ENCODE assay signal across 8 cellular contexts in the genomic region with DNA sequence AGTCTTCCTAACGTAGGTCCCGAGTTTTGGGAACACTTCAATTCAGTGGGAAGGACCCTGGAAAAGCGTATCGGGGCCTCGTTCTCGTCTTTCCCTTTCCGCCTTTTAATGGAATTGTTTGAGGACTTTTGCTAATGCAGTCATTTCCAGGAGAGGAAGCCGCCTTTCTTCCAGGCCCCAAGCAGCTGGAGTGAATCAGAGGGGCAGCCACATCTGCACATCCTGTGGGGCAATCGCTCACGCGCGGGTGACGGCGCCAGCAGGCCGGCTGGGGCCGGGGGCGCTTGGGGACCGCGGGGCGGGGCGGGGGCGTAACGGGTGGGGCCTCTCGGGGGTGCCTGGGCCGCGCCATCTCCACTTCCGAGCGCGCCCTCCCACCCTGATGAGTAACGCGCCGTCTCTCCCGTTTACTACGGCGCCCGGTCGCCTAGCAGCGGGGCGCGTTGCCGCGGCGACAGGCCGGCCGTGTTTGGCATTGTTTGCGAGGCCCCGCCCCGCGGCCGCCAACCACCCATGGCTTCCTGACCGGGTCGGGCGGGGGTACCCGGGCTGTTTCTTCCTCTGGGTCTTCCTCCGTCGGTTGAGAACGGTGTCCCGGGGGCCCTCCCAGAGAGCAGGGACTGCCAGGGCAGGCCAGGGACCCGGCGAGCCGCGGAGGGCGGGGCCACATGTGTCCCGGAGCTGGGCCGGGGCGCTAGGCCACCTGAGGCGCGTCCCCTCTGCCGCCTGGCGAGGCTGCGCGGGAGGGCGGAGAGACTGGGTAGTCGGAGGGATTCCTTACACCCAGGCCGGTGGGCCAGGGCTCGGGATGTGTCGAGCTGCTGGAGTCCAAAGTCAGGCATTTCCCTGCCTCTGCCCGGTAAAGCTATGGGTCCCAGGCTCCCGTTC. TPM values are rescaled to one million over a fixed set of nuclear protein-coding genes. Genes with fewer than 3 reads are reported as not detected.
DNase-seq lines count a peak whose midpoint lies in the region; ATAC-seq, FAIRE-seq and TF ChIP-seq lines count a peak whose summit lies in the region.

No MANE protein-coding gene starts in this region.

- peak overlapping the region; percentile 97 for H3K27ac Mint-ChIP-seq in astrocyte (ENCODE audit: unreplicated experiment)

- WGBS in hepatocyte (ENCODE audit: low lambda C conversion rate, missing lambda C conversion rate), result 3% methylated on average over 65 of the region's 79 CpGs

- H3K27ac ChIP-seq in astrocyte (ENCODE audit: low read depth, low read length), result peak overlapping the region; percentile 98
- peak overlapping the region; percentile 99 for H3K27ac ChIP-seq in hepatocyte

- H3K4me3 ChIP-seq in astrocyte (ENCODE audit: insufficient read depth, low read depth, low read length) (peak overlapping the region; percentile 57), hepatocyte (peak overlapping the region; percentile 37), retinal pigment epithelial cell (ENCODE audit: low read length) (peak overlapping the region; percentile 50)

- H3K9me3 Mint-ChIP-seq in astrocyte (ENCODE audit: unreplicated experiment), result no peaks in the 10 kb centered on the region

- TF ChIP-seq CTCF in astrocyte (IDR thresholded peaks at IDR 0.05; ENCODE audit: insufficient read depth, low read depth, low read length), result no peak
- no peak for TF ChIP-seq CTCF in hepatocyte (IDR thresholded peaks at IDR 0.05; ENCODE audit: poor library complexity)
- no peak for TF ChIP-seq CTCF in retinal pigment epithelial cell (conservative IDR thresholded peaks at IDR 0.05; ENCODE audit: low read depth, low read length)

- no peaks in the 10 kb centered on the region for H4K20me1 ChIP-seq in astrocyte (ENCODE audit: insufficient read depth, low read length)
- no peaks in the 10 kb centered on the region for H4K20me1 ChIP-seq in hepatocyte (ENCODE audit: insufficient read depth, poor library complexity, severe bottlenecking)

- DNase-seq in GM12891 (ENCODE audit: insufficient read length, low spot score) (peak; percentile 69), NCI-H1092 treated with DMSO at 0.1 percent for 48 hours (lab: John Stamatoyannopoulos, UW) (peak; percentile 73), T-helper 22 cell (ENCODE audit: low read depth) (peak; percentile 93), astrocyte (ENCODE audit: low read depth) (peak; percentile 72), hepatocyte (ENCODE audit: low spot score) (peak; percentile 97), retinal pigment epithelial cell (ENCODE audit: low read depth) (peak; percentile 60), cerebellar nuclear complex (lab: John Stamatoyannopoulos, UW) (no peak)

- H3K9me2 ChIP-seq in hepatocyte (replicated peaks; ENCODE audit: insufficient read depth), result no peaks in the 10 kb centered on the region

- H3K36me3 ChIP-seq in astrocyte (ENCODE audit: insufficient read depth, low read length), result no peaks in the 10 kb centered on the region
- no peaks in the 10 kb centered on the region for H3K36me3 ChIP-seq in hepatocyte (replicated peaks; ENCODE audit: insufficient read depth, low read depth)

- peak overlapping the region; percentile 76 for H3K4me3 Mint-ChIP-seq in astrocyte (ENCODE audit: unreplicated experiment)

- no peak for TF ChIP-seq POLR2A in GM12891 (IDR thresholded peaks at IDR 0.05; ENCODE audit: low read depth, low read length)

- H3K27me3 ChIP-seq in astrocyte (ENCODE audit: insufficient read depth, low read length), result no peaks in the 10 kb centered on the region
- H3K27me3 ChIP-seq in hepatocyte, result no peaks in the 10 kb centered on the region

- H3K79me2 ChIP-seq in astrocyte (ENCODE audit: insufficient read depth, low read length) (no peaks in the 10 kb centered on the region), hepatocyte (no peaks in the 10 kb centered on the region)

- ATAC-seq in HG02623 (IDR thresholded peaks at IDR 0.05; ENCODE audit: unreplicated experiment), result peak; percentile 89

- H3K4me1 ChIP-seq in astrocyte (ENCODE audit: insufficient read depth, low read length) (peaks cover 46% of the 10 kb centered on the region), hepatocyte (ENCODE audit: insufficient read depth) (peaks cover 50% of the 10 kb centered on the region)

- H3K9ac ChIP-seq in astrocyte (ENCODE audit: low read length), result peak overlapping the region; percentile 94

- no peaks in the 10 kb centered on the region for H3K27me3 Mint-ChIP-seq in astrocyte (ENCODE audit: low read depth, unreplicated experiment)

- peaks cover 44% of the 10 kb centered on the region for H3K4me1 Mint-ChIP-seq in astrocyte (ENCODE audit: low read depth, unreplicated experiment)

- H3K4me2 ChIP-seq in astrocyte (ENCODE audit: low read length), result peak overlapping the region; percentile 88
- H3K4me2 ChIP-seq in hepatocyte, result peak overlapping the region; percentile 78

- FAIRE-seq in GM12891 (lab: Jason Lieb, UNC) (peak; percentile 92), astrocyte (lab: Jason Lieb, UNC) (no peak)

- peak overlapping the region; percentile 66 for H2AFZ ChIP-seq in astrocyte (ENCODE audit: low read depth, low read length)
- H2AFZ ChIP-seq in hepatocyte, result peak overlapping the region; percentile 54

- H3K36me3 Mint-ChIP-seq in astrocyte (ENCODE audit: low read depth, unreplicated experiment), result no peaks in the 10 kb centered on the region

- H3K9me3 ChIP-seq in astrocyte (ENCODE audit: insufficient read depth, low read depth, low read length) (no peaks in the 10 kb centered on the region), hepatocyte (ENCODE audit: low read depth) (no peaks in the 10 kb centered on the region)

TF ChIP-seq in GM12891, 5 proteins besides CTCF, POLR2A, EP300 and RAD21:
- no peak for TF ChIP-seq POLR2AphosphoS5 (IDR thresholded peaks at IDR 0.05; ENCODE audit: low read depth, low read length)
- no peak for TF ChIP-seq SPI1 (IDR thresholded peaks at IDR 0.05; ENCODE audit: low read depth, low read length)
- TF ChIP-seq POU2F2 (IDR thresholded peaks at IDR 0.05; ENCODE audit: low read depth, low read length), result no peak
- no peak for TF ChIP-seq PAX5 (IDR thresholded peaks at IDR 0.05; ENCODE audit: insufficient read depth, low read length, severe bottlenecking)
- TF ChIP-seq TAF1 (IDR thresholded peaks at IDR 0.05; ENCODE audit: low read depth, low read length), result no peak

RNA-seq across cellular contexts. Expression of a gene that starts 2.3 kb away (rescaled TPM):
- not detected for polyA plus RNA-seq in GM12891 (2012; ENCODE audit: low read depth, missing spikeins)
- total RNA-seq in astrocyte (0.23 TPM in 1 of 2 replicates, not detected in the other), hepatocyte (1.5 TPM in 1 of 2 replicates, not detected in the other)
- polyA plus RNA-seq in hepatocyte, result 0.37 and 0.72 TPM in 2 replicates

RNA-seq across cellular contexts. Expression of a gene that starts 56.9 kb away (rescaled TPM):
- 0.21 TPM for polyA plus RNA-seq in GM12891 (2012; ENCODE audit: low read depth, missing spikeins)
- total RNA-seq in astrocyte, result 6.2 and 6.3 TPM in 2 replicates
- 4.0 and 4.1 TPM in 2 replicates for total RNA-seq in hepatocyte
- polyA plus RNA-seq in hepatocyte, result 0.66 and 0.85 TPM in 2 replicates

Comparison
In these comparisons a context has a peak if more than half of its experiments do, and no peak if none do; other contexts are left out.
1. DNase-seq: peak in GM12891 (single experiment), NCI-H1092 treated with DMSO at 0.1 percent for 48 hours (single experiment), T-helper 22 cell (single experiment), astrocyte (single experiment), hepatocyte (single experiment) and retinal pigment epithelial cell (single experiment); none in cerebellar nuclear complex (0 of 2).
2. Peak in every context shown above with its lines, with median percentiles within 50 percentile points of each other: H3K4me3 ChIP-seq.